In the genomic region with DNA sequence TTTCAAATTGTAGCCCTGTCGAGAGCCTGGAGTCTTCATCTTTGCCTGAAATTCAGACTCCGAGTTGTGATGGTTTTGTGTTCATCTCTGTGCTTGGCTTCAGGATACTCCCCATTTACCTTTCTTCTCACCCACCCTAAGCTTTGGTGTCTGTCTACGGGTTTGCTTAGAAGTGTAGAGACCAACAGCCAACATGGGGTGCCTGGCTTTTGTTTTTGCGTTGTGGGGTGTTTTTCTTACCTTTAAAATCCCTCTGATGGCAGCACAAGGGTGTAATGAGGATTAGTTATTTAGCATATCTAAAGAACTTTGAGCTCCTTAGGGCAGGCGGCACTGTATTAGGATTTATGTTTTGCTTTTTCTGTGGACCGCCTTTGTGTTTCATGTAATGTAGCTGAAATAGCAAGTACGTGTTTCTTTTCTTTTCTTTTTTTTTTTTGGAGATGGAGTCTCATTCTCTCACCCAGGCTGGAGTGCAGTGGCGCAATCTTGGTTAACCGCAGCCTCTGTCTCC, we compare ENCODE assay signal across 20 cellular contexts. TPM values are rescaled to one million over a fixed set of nuclear protein-coding genes. Genes with fewer than 3 reads are reported as not detected.
A peak's percentile ranks its signal among the peaks of the same experiment; 100 is the strongest.
DNase-seq lines count a peak whose midpoint lies in the region; ATAC-seq, FAIRE-seq and TF ChIP-seq lines count a peak whose summit lies in the region.
"Had no signal": no experiment of that assay in that cellular context is flagged by ENCODE, and none has a peak within 500 bp of the region (broad histone marks: within the 10 kb centered on the region; RNA-seq: fewer than 3 reads in every experiment).

No MANE protein-coding gene starts in this region.

- TF ChIP-seq EP300 in H1 (IDR thresholded peaks at IDR 0.05; ENCODE audit: borderline replicate concordance in 1 of 2, low read depth in 2 of 2, low read length in 2 of 2), result no peak

- H3K56ac ChIP-seq in H9 (ENCODE audit: insufficient read length, low read depth, low read length) (no peak overlapping the region), H1 (replicated peaks; ENCODE audit: insufficient read length, low read depth, low read length) (no peak overlapping the region)

- intact Hi-C loops in lower lobe of right lung (cut with DNase I), result no loop called here
- intact Hi-C loops in spleen (cut with DNase I; ENCODE audit: low total_unique reads), result no loop called here

- H3K9ac ChIP-seq in H9 (ENCODE audit: extremely low read depth, insufficient read length, low read length) (no peak overlapping the region), H1 (replicated peaks in 1 of 4; ENCODE audit: extremely low read depth in 1 of 4, low read depth in 3 of 4, low read length in 3 of 4) (no peak overlapping the region)

- peaks cover 47 to 60% of the 10 kb centered on the region in 2 experiments for H3K4me1 Mint-ChIP-seq in H9
- peaks cover 13% of the 10 kb centered on the region for H3K4me1 Mint-ChIP-seq in activated T-helper 17 cell treated with anti-CD3 and anti-CD28 coated beads, Interleukin-2, amount 50 U/mL, for 72 hours

- H2AFZ ChIP-seq in H9 (ENCODE audit: low read length), result no peak overlapping the region
- H2AFZ ChIP-seq in H1 (ENCODE audit: low read length), result no peak overlapping the region

- CTCF ChIA-PET in H1 (lab: Charles Lee; ENCODE audit: partially characterized antibody), result interaction anchor here (0.6 to 4.6 kb wide), 10 partner anchors 10 to 116 kb away, joined by 3 to 26 read pairs (median 4); no protein-coding TSS in a partner anchor

- H3K18ac ChIP-seq in H9 (ENCODE audit: insufficient read length, low read depth, low read length), result no peak overlapping the region
- no peak overlapping the region for H3K18ac ChIP-seq in H1 (ENCODE audit: extremely low read depth, low read length)

- H3K79me1 ChIP-seq in H9 (ENCODE audit: insufficient read depth, low read depth, low read length, poor library complexity, severe bottlenecking), result peaks cover 7% of the 10 kb centered on the region
- H3K79me1 ChIP-seq in H1 (ENCODE audit: low read depth, low read length), result peaks cover 12% of the 10 kb centered on the region; the same call in 1 of the 2 replicates

- FAIRE-seq in H1 (lab: Jason Lieb, UNC), result peak; percentile 58
- FAIRE-seq: frontal cortex had no signal

- H3K9me3 ChIP-seq in H9 (ENCODE audit: control insufficient read depth, low read depth, low read length), result no peaks in the 10 kb centered on the region
- no peaks in the 10 kb centered on the region for H3K9me3 ChIP-seq in H1 (ENCODE audit: insufficient read depth in 2 of 2, low read depth in 1 of 2, low read length in 1 of 2)
- no peaks in the 10 kb centered on the region for H3K9me3 ChIP-seq in lower lobe of right lung
- no peaks in the 10 kb centered on the region for H3K9me3 ChIP-seq in spleen
- H3K9me3 ChIP-seq: esophagus squamous epithelium, uterus had no signal

- H3K4me1 ChIP-seq in H9 (ENCODE audit: insufficient read depth, low read length), result peaks cover 15% of the 10 kb centered on the region; the same call in 1 of the 2 replicates
- H3K4me1 ChIP-seq in H1 (replicated peaks in 1 of 4; ENCODE audit: control insufficient read depth in 3 of 4, insufficient read depth in 4 of 4, low read length in 3 of 4), result peaks cover 7 to 25% (median 16%) of the 10 kb centered on the region in 4 experiments
- peaks cover 81% of the 10 kb centered on the region for H3K4me1 ChIP-seq in lower lobe of right lung
- peaks cover 46 to 100% (median 80%) of the 10 kb centered on the region in 6 donors for H3K4me1 ChIP-seq in spleen

- no peak for ATAC-seq in lower lobe of right lung
- no peak for ATAC-seq in GM21737 (IDR thresholded peaks at IDR 0.05; ENCODE audit: unreplicated experiment)
- no peak for ATAC-seq in HG02981 (IDR thresholded peaks at IDR 0.05; ENCODE audit: unreplicated experiment)
- ATAC-seq in activated T-helper 17 cell treated with anti-CD3 and anti-CD28 coated beads, Interleukin-2, amount 50 U/mL, for 72 hours (replicated peaks), result no peak
- ATAC-seq: stimulated activated effector memory CD8-positive, alpha-beta T cell treated with anti-CD3 and anti-CD28 coated beads, Interleukin-12 subunit alpha, Interleukin-12 subunit beta, amount 100 ng/mL, for 72 hours had no signal

- H3T11ph ChIP-seq in H9 (ENCODE audit: low read length), result no peak overlapping the region

- H3K27me3 ChIP-seq in H9 (ENCODE audit: insufficient read depth, low read length), result no peaks in the 10 kb centered on the region
- H3K27me3 ChIP-seq in H1 (replicated peaks in 1 of 4; ENCODE audit: control insufficient read depth in 3 of 4, extremely low read depth in 1 of 4, insufficient read depth in 3 of 4, low read length in 3 of 4), result no peaks in the 10 kb centered on the region; a peak in 1 of 7 replicates
- H3K27me3 ChIP-seq in lower lobe of right lung (ENCODE audit: low read depth), result no peaks in the 10 kb centered on the region
- no peaks in the 10 kb centered on the region for H3K27me3 ChIP-seq in spleen (replicated peaks in 1 of 7)
- H3K27me3 ChIP-seq: brain microvascular endothelial cell, esophagus squamous epithelium, uterus had no signal

- TF ChIP-seq CTCF in H9 (conservative IDR thresholded peaks at IDR 0.05), result no peak
- no peak for TF ChIP-seq CTCF in H1 (IDR thresholded peaks at IDR 0.05; ENCODE audit: control extremely low read depth in 1 of 3, insufficient read depth in 1 of 3, low read depth in 1 of 3, low read length in 3 of 3)
- no peak for TF ChIP-seq CTCF in lower lobe of right lung (IDR thresholded peaks at IDR 0.05)
- TF ChIP-seq CTCF in spleen (IDR thresholded peaks at IDR 0.05 in 8 of 11, conservative IDR thresholded peaks at IDR 0.05 in 3 of 11), result no peak

- POLR2A ChIA-PET in H1 (lab: Charles Lee; ENCODE audit: partially characterized antibody), result interaction anchor here (0.8 to 3.9 kb wide), 7 partner anchors 10 to 44 kb away, joined by 3 to 33 read pairs (median 3); no protein-coding TSS in a partner anchor

- H3K36me3 ChIP-seq in H1 (ENCODE audit: control insufficient read depth in 2 of 4, insufficient read depth in 4 of 4, low read length in 3 of 4) (no peaks in the 10 kb centered on the region), lower lobe of right lung (peaks cover 5% of the 10 kb centered on the region), spleen (peaks cover 0 to 35% (median 0%) of the 10 kb centered on the region in 6 donors)
- H3K36me3 ChIP-seq: brain microvascular endothelial cell, uterus had no signal

- H3K36me3 Mint-ChIP-seq in H9 (ENCODE audit: insufficient read depth in 1 of 3, low read depth in 3 of 3), result peaks cover 0 to 1% (median 0%) of the 10 kb centered on the region in 3 experiments; a peak in 2 of 7 replicates
- H3K36me3 Mint-ChIP-seq in activated T-helper 17 cell treated with anti-CD3 and anti-CD28 coated beads, Interleukin-2, amount 50 U/mL, for 72 hours (ENCODE audit: low read depth), result peaks cover 13% of the 10 kb centered on the region
- H3K36me3 Mint-ChIP-seq: activated CD4-positive, alpha-beta memory T cell treated with anti-CD3 and anti-CD28 coated beads for 36 hours; stimulated activated effector memory CD8-positive, alpha-beta T cell treated with anti-CD3 and anti-CD28 coated beads, Interleukin-12 subunit alpha, Interleukin-12 subunit beta, amount 100 ng/mL, for 72 hours had no signal

- H3K79me2 ChIP-seq in H9 (ENCODE audit: insufficient read depth, low read length) (peaks cover 18% of the 10 kb centered on the region; the same call in 1 of the 2 replicates), H1 (ENCODE audit: control insufficient read depth in 1 of 2, insufficient read depth in 2 of 2, low read length in 2 of 2) (peaks cover 0 to 77% of the 10 kb centered on the region in 2 experiments)

- no peak overlapping the region for H2BK120ac ChIP-seq in H9 (ENCODE audit: low read depth, low read length, poor library complexity, severe bottlenecking)
- H2BK120ac ChIP-seq in H1 (replicated peaks; ENCODE audit: low read depth, low read length), result no peak overlapping the region

- H3K4ac ChIP-seq in H9 (ENCODE audit: low read depth, low read length) (no peak overlapping the region), H1 (replicated peaks; ENCODE audit: insufficient read length, low read depth, low read length) (no peak overlapping the region)

- H3K4me3 ChIP-seq in H1 (ENCODE audit: extremely low read depth in 1 of 4, insufficient read depth in 2 of 4, low read depth in 3 of 4, low read length in 4 of 4), result peak overlapping the region in 1 of 4 experiments; percentile 21; a peak in 1 of 8 replicates
- no peak overlapping the region for H3K4me3 ChIP-seq in lower lobe of right lung
- no peak overlapping the region for H3K4me3 ChIP-seq in spleen
- H3K4me3 ChIP-seq: uterus had no signal

- H3K4me2 ChIP-seq in H9 (ENCODE audit: insufficient read depth, insufficient read length, low read length), result peak overlapping the region; percentile 5
- H3K4me2 ChIP-seq in H1 (ENCODE audit: insufficient read depth in 1 of 2, low read depth in 2 of 2, low read length in 2 of 2), result peak overlapping the region; percentile 48 to 62

- no peak overlapping the region for H2BK12ac ChIP-seq in H9 (ENCODE audit: insufficient read length, low read depth, low read length)
- no peak overlapping the region; the same call in 1 of the 2 replicates for H2BK12ac ChIP-seq in H1 (ENCODE audit: low read depth, low read length)

- no peaks in the 10 kb centered on the region for H4K20me1 ChIP-seq in H9 (ENCODE audit: control insufficient read depth, insufficient read depth, insufficient read length)
- H4K20me1 ChIP-seq in H1 (replicated peaks in 1 of 2; ENCODE audit: control insufficient read depth in 1 of 2, insufficient read depth in 2 of 2, low read length in 2 of 2), result peaks cover 14 to 27% of the 10 kb centered on the region in 2 experiments

- H3K23me2 ChIP-seq in H9 (ENCODE audit: insufficient read length, low read depth, low read length, poor library complexity, severe bottlenecking) (peaks cover 5% of the 10 kb centered on the region), H1 (ENCODE audit: low read depth, low read length) (peaks cover 2% of the 10 kb centered on the region; the same call in 1 of the 2 replicates)

- H4K91ac ChIP-seq in H9 (ENCODE audit: insufficient read length, low read depth, low read length), result no peak overlapping the region
- H4K91ac ChIP-seq in H1 (replicated peaks; ENCODE audit: insufficient read length, low read length), result no peak overlapping the region

- TF ChIP-seq POLR2A in H1 (IDR thresholded peaks at IDR 0.05; ENCODE audit: control extremely low read depth in 1 of 2, low read depth in 2 of 2, low read length in 2 of 2) (no peak), spleen (IDR thresholded peaks at IDR 0.05) (no peak)

- DNase-seq in H9 (no peak), H1 (ENCODE audit: low read depth in 1 of 2, low spot score in 2 of 2) (no peak), lower lobe of right lung (no peak), spleen (no peak)
- DNase-seq: activated CD4-positive, alpha-beta memory T cell treated with anti-CD3 and anti-CD28 coated beads for 36 hours; activated CD8-positive, alpha-beta memory T cell treated with anti-CD3 and anti-CD28 coated beads, Interleukin-2, amount 50 U/mL, for 48 hours; brain microvascular endothelial cell; C1 segment of cervical spinal cord; esophagus squamous epithelium; KG1; NCI-H524 treated with DMSO at 0.1 percent for 48 hours; NK-92 treated with Interleukin-12 subunit alpha and Interleukin-12 subunit beta, amount 100 ng/mL, for 24 hours; nucleus accumbens; stimulated activated CD4-positive, alpha-beta T cell treated with anti-CD3 and anti-CD28 coated beads, Interleukin-2, amount 100 ng/mL, for 48 hours; uterus had no signal

- no peak overlapping the region for H4K8ac ChIP-seq in H9 (replicated peaks; ENCODE audit: insufficient read length, low read depth, low read length)
- no peak overlapping the region for H4K8ac ChIP-seq in H1 (ENCODE audit: extremely low read depth, insufficient read depth, low read length)

- peak overlapping the region in 1 of 2 experiments; percentile 50; a peak in 1 of 5 replicates for H3K4me3 Mint-ChIP-seq in H9
- no peak overlapping the region for H3K4me3 Mint-ChIP-seq in activated T-helper 17 cell treated with anti-CD3 and anti-CD28 coated beads, Interleukin-2, amount 50 U/mL, for 72 hours
- H3K4me3 Mint-ChIP-seq: activated CD4-positive, alpha-beta memory T cell treated with anti-CD3 and anti-CD28 coated beads for 36 hours; stimulated activated effector memory CD8-positive, alpha-beta T cell treated with anti-CD3 and anti-CD28 coated beads, Interleukin-12 subunit alpha, Interleukin-12 subunit beta, amount 100 ng/mL, for 72 hours had no signal

- no peak overlapping the region for H3K14ac ChIP-seq in H9 (ENCODE audit: insufficient read depth, low read length)
- no peak overlapping the region for H3K14ac ChIP-seq in H1 (ENCODE audit: insufficient read length)

- no peak overlapping the region for H2BK15ac ChIP-seq in H9 (ENCODE audit: low read depth, low read length)
- H2BK15ac ChIP-seq in H1 (ENCODE audit: low read length), result no peak overlapping the region

- no peaks in the 10 kb centered on the region; a peak in 1 of 5 replicates for H3K9me3 Mint-ChIP-seq in H9
- H3K9me3 Mint-ChIP-seq in activated T-helper 17 cell treated with anti-CD3 and anti-CD28 coated beads, Interleukin-2, amount 50 U/mL, for 72 hours, result no peaks in the 10 kb centered on the region
- H3K9me3 Mint-ChIP-seq: activated CD4-positive, alpha-beta memory T cell treated with anti-CD3 and anti-CD28 coated beads for 36 hours; stimulated activated effector memory CD8-positive, alpha-beta T cell treated with anti-CD3 and anti-CD28 coated beads, Interleukin-12 subunit alpha, Interleukin-12 subunit beta, amount 100 ng/mL, for 72 hours had no signal

- H2BK20ac ChIP-seq in H9 (ENCODE audit: low read depth, low read length, poor library complexity, severe bottlenecking) (no peak overlapping the region), H1 (ENCODE audit: low read length) (no peak overlapping the region)

- peak overlapping the region; percentile 27 to 94 (median 89) for H3K27ac Mint-ChIP-seq in H9
- no peak overlapping the region for H3K27ac Mint-ChIP-seq in activated T-helper 17 cell treated with anti-CD3 and anti-CD28 coated beads, Interleukin-2, amount 50 U/mL, for 72 hours
- H3K27ac Mint-ChIP-seq: activated CD4-positive, alpha-beta memory T cell treated with anti-CD3 and anti-CD28 coated beads for 36 hours had no signal

- H2AK5ac ChIP-seq in H9 (ENCODE audit: insufficient read length, low read length), result no peak overlapping the region
- H2AK5ac ChIP-seq in H1 (ENCODE audit: low read depth, low read length), result peak overlapping the region; percentile 95; the same call in 1 of the 2 replicates

- WGBS in H9 (ENCODE audit: extremely low coverage, insufficient read length, low lambda C conversion rate), result no CpG with 5 or more reads among the region's 9 CpGs
- WGBS in H1 (ENCODE audit: extremely low coverage in 1 of 2, insufficient coverage in 1 of 2, insufficient read length in 1 of 2, insufficient replicate concordance in 2 of 2, low coverage in 1 of 2, low lambda C conversion rate in 2 of 2, missing lambda C conversion rate in 1 of 2), 2 experiments, result 31% methylated on average over 9 of the region's 9 CpGs; no CpG with 5 or more reads in 1 of the 2 experiments
- WGBS in spleen, 5 donors, result 72 to 88% (median 85%) methylated on average over 9 of the region's 9 CpGs

- H3K27ac ChIP-seq in H9 (ENCODE audit: insufficient read length, low read depth, low read length), result no peak overlapping the region
- no peak overlapping the region; the same call in 1 of the 2 replicates for H3K27ac ChIP-seq in H1 (ENCODE audit: low read depth, low read length)
- H3K27ac ChIP-seq in lower lobe of right lung, result peak overlapping the region; percentile 73
- H3K27ac ChIP-seq in spleen, result peak overlapping the region in 6 of 8 donors; percentile 52 to 98 (median 94)
- H3K27ac ChIP-seq: brain microvascular endothelial cell had no signal

- TF ChIP-seq RAD21 in H1 (IDR thresholded peaks at IDR 0.05 in 1 of 2, conservative IDR thresholded peaks at IDR 0.05 in 1 of 2; ENCODE audit: low read depth in 2 of 2, low read length in 2 of 2), result no peak

- no peak overlapping the region for H2BK5ac ChIP-seq in H9 (ENCODE audit: insufficient read length, low read length)
- H2BK5ac ChIP-seq in H1 (ENCODE audit: low read depth, low read length), result no peak overlapping the region; the same call in 1 of the 2 replicates

- no peak overlapping the region for H3K23ac ChIP-seq in H9 (ENCODE audit: insufficient read length, low read depth, low read length)
- no peak overlapping the region for H3K23ac ChIP-seq in H1 (ENCODE audit: insufficient read length)

- H4K5ac ChIP-seq in H9 (ENCODE audit: insufficient read length, low read depth, low read length) (no peak overlapping the region), H1 (ENCODE audit: insufficient read length, low read depth, low read length) (no peak overlapping the region)

- H3K27me3 Mint-ChIP-seq in H9 (ENCODE audit: low read depth), result peaks cover 6% of the 10 kb centered on the region
- H3K27me3 Mint-ChIP-seq in activated T-helper 17 cell treated with anti-CD3 and anti-CD28 coated beads, Interleukin-2, amount 50 U/mL, for 72 hours, result no peaks in the 10 kb centered on the region
- H3K27me3 Mint-ChIP-seq: activated CD4-positive, alpha-beta memory T cell treated with anti-CD3 and anti-CD28 coated beads for 36 hours had no signal

RNA-seq across cellular contexts. Expression of a gene that starts 8.8 kb away (rescaled TPM):
- total RNA-seq in H9 (2021) (51.7 and 53.7 TPM in 2 replicates), lower lobe of right lung (130 TPM), spleen (100 to 1,000 TPM; 139 to 321 (median 170) TPM)
- total RNA-seq in H1 (2021; fragmentation: NEBNext Ultra II Directional; extraction: Animal tissue kit (Norgen Biotek cat#: 25700)), result 50.0 and 56.3 TPM in 2 replicates
- polyA plus RNA-seq in H1 (2011; rRNA removed) (65.0 and 70.0 TPM in 2 replicates), spleen (100 to 1,000 TPM in 1 of 3 donors, 10 to 100 TPM in 2; 32.7 to 102 (median 34.1) TPM)
- polyA plus RNA-seq in H1 (2011; cell fraction: cytosol; rRNA removed), result 44.9 TPM
- polyA plus RNA-seq in H1 (2011; cell fraction: nucleus; rRNA removed), result 169 TPM
- polyA plus RNA-seq in H1 (2012, experiment 1 of 2), result 40.2 to 49.3 TPM (median 44.1 TPM) in 4 replicates
- polyA plus RNA-seq in H1 (2012, experiment 2 of 2), result 31.3 TPM
- polyA plus RNA-seq in H1 (2013, experiment 1 of 2), result 44.2 TPM
- 40.7 TPM for polyA plus RNA-seq in H1 (2013, experiment 2 of 2)
- 55.2 and 63.7 TPM in 2 replicates for polyA minus RNA-seq in H1 (2011; rRNA and poly(A)+ RNA removed)
- polyA minus RNA-seq in H1 (2011; cell fraction: cytosol; rRNA and poly(A)+ RNA removed), result 75.7 TPM
- 71.4 TPM for polyA minus RNA-seq in H1 (2011; cell fraction: nucleus; rRNA and poly(A)+ RNA removed)
- 10 to 100 TPM; 69.1 to 76.2 TPM for total RNA-seq in activated T-helper 17 cell treated with anti-CD3 and anti-CD28 coated beads, Interleukin-2, amount 50 U/mL, for 72 hours

RNA-seq across cellular contexts. Expression of a gene that starts 23.9 kb away (rescaled TPM):
- 87.2 and 89.4 TPM in 2 replicates for total RNA-seq in H9 (2021)
- 78.9 and 81.2 TPM in 2 replicates for total RNA-seq in H1 (2021; fragmentation: NEBNext Ultra II Directional; extraction: Animal tissue kit (Norgen Biotek cat#: 25700))
- 88.5 and 114 TPM in 2 replicates for polyA plus RNA-seq in H1 (2011; rRNA removed)
- 102 TPM for polyA plus RNA-seq in H1 (2011; cell fraction: cytosol; rRNA removed)
- polyA plus RNA-seq in H1 (2011; cell fraction: nucleus; rRNA removed), result 115 TPM
- 55.8 to 87.0 TPM (median 82.0 TPM) in 4 replicates for polyA plus RNA-seq in H1 (2012, experiment 1 of 2)
- 82.1 TPM for polyA plus RNA-seq in H1 (2012, experiment 2 of 2)
- polyA plus RNA-seq in H1 (2013, experiment 1 of 2), result 76.3 TPM
- polyA plus RNA-seq in H1 (2013, experiment 2 of 2), result 80.1 TPM
- polyA minus RNA-seq in H1 (2011; rRNA and poly(A)+ RNA removed), result 59.6 and 70.2 TPM in 2 replicates
- 49.1 TPM for polyA minus RNA-seq in H1 (2011; cell fraction: cytosol; rRNA and poly(A)+ RNA removed)
- 52.7 TPM for polyA minus RNA-seq in H1 (2011; cell fraction: nucleus; rRNA and poly(A)+ RNA removed)
- total RNA-seq in lower lobe of right lung, result 65.0 TPM
- total RNA-seq in spleen, result 100 to 1,000 TPM in 6 of 7 donors, 10 to 100 TPM in 1; 82.2 to 218 (median 121) TPM
- polyA plus RNA-seq in spleen, result 10 to 100 TPM; 37.2 to 63.2 (median 39.3) TPM
- total RNA-seq in activated T-helper 17 cell treated with anti-CD3 and anti-CD28 coated beads, Interleukin-2, amount 50 U/mL, for 72 hours, result 10 to 100 TPM; 71.9 to 72.6 TPM

Comparison
In these comparisons a context has a peak if more than half of its experiments do, and no peak if none do; other contexts are left out.
1. H3K27ac ChIP-seq: peak in lower lobe of right lung (single experiment) and spleen (6 of 8); none in H9 (single experiment) and H1 (single experiment).